8 cellular contexts compared by ENCODE assay signal in genomic region chr10:99659868-99660366, GRCh38. TPM values are rescaled to one million over a fixed set of nuclear protein-coding genes. Genes with fewer than 3 reads are reported as not detected.
A peak's percentile ranks its signal among the peaks of the same experiment; 100 is the strongest.
DNase-seq lines count a peak whose midpoint lies in the region; ATAC-seq, FAIRE-seq and TF ChIP-seq lines count a peak whose summit lies in the region.

No MANE protein-coding gene starts in this region.

- peaks cover 16% of the 10 kb centered on the region for H3K36me3 ChIP-seq in adipocyte (ENCODE audit: control insufficient read depth, insufficient read depth, low read length, severe bottlenecking)
- no peaks in the 10 kb centered on the region for H3K36me3 ChIP-seq in kidney (ENCODE audit: control insufficient read depth in 1 of 2, insufficient read depth in 2 of 2, low read length in 2 of 2)
- H3K36me3 ChIP-seq in testis (ENCODE audit: low read depth, missing control alignments), result no peaks in the 10 kb centered on the region

- H3K27ac ChIP-seq in kidney (ENCODE audit: low read depth in 2 of 2, low read length in 2 of 2) (no peak overlapping the region), testis (peak overlapping the region in 1 of 2 donors; percentile 51)

- ATAC-seq in HG03097 (IDR thresholded peaks at IDR 0.05; ENCODE audit: low FRiP score, unreplicated experiment), result no peak
- ATAC-seq in HG02610 (IDR thresholded peaks at IDR 0.05; ENCODE audit: unreplicated experiment), result no peak

- H3K27me3 Mint-ChIP-seq in activated T-cell treated with anti-CD3 and anti-CD28 coated beads, Interleukin-2, amount 50 U/mL, for 24 hours, result peaks cover 15% of the 10 kb centered on the region

- TF ChIP-seq POLR2A in testis (IDR thresholded peaks at IDR 0.05), result no peak

- H3K9me3 Mint-ChIP-seq in activated T-cell treated with anti-CD3 and anti-CD28 coated beads, Interleukin-2, amount 50 U/mL, for 24 hours, result no peaks in the 10 kb centered on the region

- intact Hi-C loops in kidney (cut with DNase I) (no loop called here), testis (cut with DNase I; ENCODE audit: low total_unique reads) (no loop called here)

- H3K36me3 Mint-ChIP-seq in activated T-cell treated with anti-CD3 and anti-CD28 coated beads, Interleukin-2, amount 50 U/mL, for 24 hours (ENCODE audit: low read depth), result peaks cover 21% of the 10 kb centered on the region

- H3K4me3 ChIP-seq in adipocyte (ENCODE audit: low read length) (peak overlapping the region; percentile 98), kidney (ENCODE audit: low read length in 2 of 2) (peak overlapping the region; percentile 90 to 96), testis (peak overlapping the region; percentile 77 to 86)

- FAIRE-seq in kidney (lab: Jason Lieb, UNC), result no peak

- H3K4me1 ChIP-seq in adipocyte (ENCODE audit: control insufficient read depth, insufficient read depth, low read length) (peaks cover 31% of the 10 kb centered on the region), kidney (ENCODE audit: control insufficient read depth in 1 of 2, insufficient read depth in 1 of 2, low read depth in 1 of 2, low read length in 2 of 2) (peaks cover 0 to 7% of the 10 kb centered on the region in 2 donors), testis (no peaks in the 10 kb centered on the region)

- TF ChIP-seq CTCF in kidney (IDR thresholded peaks at IDR 0.05; ENCODE audit: borderline replicate concordance, extremely low read depth, insufficient read depth), result no peak
- no peak for TF ChIP-seq CTCF in testis (IDR thresholded peaks at IDR 0.05)

- 6 to 12% methylated on average over 10 of the region's 10 CpGs for WGBS in testis, 2 donors

- peaks cover 29% of the 10 kb centered on the region for H3K4me1 Mint-ChIP-seq in activated T-cell treated with anti-CD3 and anti-CD28 coated beads, Interleukin-2, amount 50 U/mL, for 24 hours (ENCODE audit: low read depth)

- H3K9me3 ChIP-seq in adipocyte (ENCODE audit: control insufficient read depth, low read length) (no peaks in the 10 kb centered on the region), kidney (ENCODE audit: control insufficient read depth in 1 of 2, low read length in 2 of 2) (no peaks in the 10 kb centered on the region), testis (no peaks in the 10 kb centered on the region)

- no peaks in the 10 kb centered on the region for H3K27me3 ChIP-seq in adipocyte (replicated peaks; ENCODE audit: control insufficient read depth, insufficient read depth, low read length)
- H3K27me3 ChIP-seq in testis, result no peaks in the 10 kb centered on the region

- peak overlapping the region; percentile 82 for H3K4me3 Mint-ChIP-seq in activated T-cell treated with anti-CD3 and anti-CD28 coated beads, Interleukin-2, amount 50 U/mL, for 24 hours

- H3K27ac Mint-ChIP-seq in activated T-cell treated with anti-CD3 and anti-CD28 coated beads, Interleukin-2, amount 50 U/mL, for 24 hours, result peak overlapping the region; percentile 88

- no peak for DNase-seq in activated T-cell treated with anti-CD3 and anti-CD28 coated beads, Interleukin-2, amount 50 U/mL, for 24 hours
- DNase-seq in activated T-cell treated with anti-CD3 and anti-CD28 coated beads, Interleukin-2, amount 50 U/mL, for 1 hour, result no peak
- peak; percentile 24 for DNase-seq in adipocyte (ENCODE audit: low read depth)
- no peak for DNase-seq in kidney
- DNase-seq in testis, result peak; percentile 15
- no peak for DNase-seq in midbrain (lab: John Stamatoyannopoulos, UW)

- peak overlapping the region; percentile 96 for H3K9ac ChIP-seq in adipocyte (ENCODE audit: low read length)
- H3K9ac ChIP-seq in kidney (ENCODE audit: low read length in 2 of 2), result peak overlapping the region; percentile 10 to 80

RNA-seq across cellular contexts. Expression of gene ENTPD7, which starts 0.6 kb away (rescaled TPM):
- total RNA-seq in kidney (16.1 TPM), testis (1 to 10 TPM; 4.0 to 6.3 TPM)
- polyA plus RNA-seq in kidney (ENCODE audit: insufficient read depth, low read depth, low replicate concordance) (1.4 TPM), testis (ENCODE audit: insufficient read depth, low read depth, low replicate concordance) (5.0 TPM)

RNA-seq across cellular contexts. Expression of gene SLC25A28, which starts 39.7 kb away (rescaled TPM):
- 43.0 TPM for total RNA-seq in kidney
- polyA plus RNA-seq in kidney (ENCODE audit: insufficient read depth, low read depth, low replicate concordance), result 57.1 TPM
- 10 to 100 TPM; 58.2 to 89.3 TPM for total RNA-seq in testis
- polyA plus RNA-seq in testis (ENCODE audit: insufficient read depth, low read depth, low replicate concordance), result 202 TPM

Comparison
In these comparisons a context has a peak if more than half of its experiments do, and no peak if none do; other contexts are left out.
1. DNase-seq: peak in adipocyte (single experiment) and testis (single experiment); none in activated T-cell treated with anti-CD3 and anti-CD28 coated beads, Interleukin-2, amount 50 U/mL, for 24 hours (single experiment), activated T-cell treated with anti-CD3 and anti-CD28 coated beads, Interleukin-2, amount 50 U/mL, for 1 hour (single experiment), kidney (single experiment) and midbrain (single experiment).
2. Peak in every context shown above with its lines, with median percentiles within 50 percentile points of each other: H3K4me3 ChIP-seq.